Comparison of ENCODE assay signal across 7 cellular contexts in genomic region chr11:40381481-40381880, GRCh38.
"Had no signal": no experiment of that assay in that cellular context is flagged by ENCODE, and none has a peak within 500 bp of the region (broad histone marks: within the 10 kb centered on the region; RNA-seq: fewer than 3 reads in every experiment).

No MANE protein-coding gene starts in this region.

- H3K27ac ChIP-seq: HL-60, KMS-11 had no signal

- H2AFZ ChIP-seq: GM23338 had no signal

- DNase-seq: H9, KBM-7 had no signal

- FAIRE-seq: H1, H54 had no signal

- ATAC-seq: GM23338 had no signal

- H3K9ac ChIP-seq: KMS-11 had no signal

- H3K4me3 ChIP-seq: GM23338 had no signal

- H3K4me2 ChIP-seq: GM23338, KMS-11 had no signal
